ENCODE assay signal across 8 cellular contexts in the genomic region with DNA sequence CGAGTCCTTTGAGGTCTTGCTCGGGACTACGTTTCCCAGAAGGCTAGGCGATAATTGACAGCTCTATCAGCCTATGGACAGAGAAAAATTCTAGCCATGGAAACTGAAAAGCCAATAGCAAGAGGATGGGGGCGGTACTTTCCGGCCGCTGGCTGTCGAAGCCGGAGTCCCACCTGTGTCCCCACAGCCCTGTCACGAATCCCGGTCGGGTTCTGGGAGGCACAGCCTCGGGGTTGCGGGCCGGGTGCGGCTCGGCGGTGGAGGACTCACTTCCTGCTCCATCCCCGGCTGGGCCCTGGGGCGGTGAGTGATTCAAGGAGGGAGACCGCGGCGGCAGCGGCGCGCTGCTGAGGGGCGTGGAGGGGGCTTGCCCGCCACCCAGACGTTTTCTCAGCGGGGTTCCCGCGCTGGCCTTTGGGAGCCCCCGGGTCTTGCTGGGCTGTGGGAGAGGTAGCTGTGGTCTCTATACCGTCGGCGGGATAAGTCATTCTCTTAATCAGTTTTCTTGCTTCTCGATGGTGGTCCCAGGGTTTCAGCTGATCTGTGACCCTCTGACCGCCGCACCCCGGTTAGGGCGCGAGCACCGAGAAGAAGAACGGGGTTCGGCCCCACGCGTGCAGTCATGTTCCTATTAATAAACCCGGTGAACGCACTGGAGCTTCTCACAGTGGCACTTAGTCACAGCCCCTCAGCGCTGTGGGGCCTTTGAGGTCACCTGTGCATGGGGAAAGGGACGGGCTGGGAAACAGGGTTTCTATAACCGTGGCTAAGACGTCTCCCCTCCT. TPM values are rescaled to one million over a fixed set of nuclear protein-coding genes. Genes with fewer than 3 reads are reported as not detected.
DNase-seq lines count a peak whose midpoint lies in the region; ATAC-seq lines count a peak whose summit lies in the region.

A gene (plus strand): TSS at position 176 of the 785 bp plus-strand sequence. CDS start 2,377 bp downstream, outside the sequence.

- peaks cover 2% of the 10 kb centered on the region for H3K27me3 Mint-ChIP-seq in IgD-negative memory B cell

- peak within 1 kb of the TSS; percentile 61 for H3K27ac ChIP-seq in muscle layer of colon (ENCODE audit: low read depth, low read length)

- no peaks in the 10 kb centered on the region for H3K9me3 Mint-ChIP-seq in IgD-negative memory B cell

- H3K4me1 Mint-ChIP-seq in IgD-negative memory B cell = peaks cover 2 to 6% (median 4%) of the 10 kb centered on the region in 3 donors

- no peaks in the 10 kb centered on the region for H3K36me3 ChIP-seq in muscle layer of colon (ENCODE audit: insufficient read depth, low read length)

- H3K4me3 Mint-ChIP-seq in IgD-negative memory B cell = peak within 1 kb of the TSS; percentile 88 to 93 (median 91)

- H3K4me1 ChIP-seq in muscle layer of colon (ENCODE audit: insufficient read depth, low read length) = no peaks in the 10 kb centered on the region

- H3K27me3 ChIP-seq in muscle layer of colon (ENCODE audit: control insufficient read depth in 1 of 2, insufficient read depth in 2 of 2, low read length in 2 of 2) = no peaks in the 10 kb centered on the region

- ATAC-seq in GM21576 (IDR thresholded peaks at IDR 0.05; ENCODE audit: unreplicated experiment) = peak; percentile 98
- peak; percentile 97 for ATAC-seq in esophagus mucosa

- peak within 1 kb of the TSS; percentile 94 to 99 for H3K4me3 ChIP-seq in muscle layer of colon (ENCODE audit: low read depth in 1 of 2, low read length in 2 of 2)

- peak; percentile 95 for DNase-seq in DMS114 treated with DMSO at 0.1 percent for 48 hours (lab: John Stamatoyannopoulos, UW; ENCODE audit: unreplicated experiment)
- peak; percentile 96 for DNase-seq in OCI-M1 (lab: John Stamatoyannopoulos, UW)
- peak; percentile 89 for DNase-seq in activated T-cell treated with anti-CD3 and anti-CD28 coated beads for 48 hours (ENCODE audit: low read depth)
- DNase-seq in stimulated activated CD8-positive, alpha-beta memory T cell treated with anti-CD3 and anti-CD28 coated beads, Interleukin-7, amount 100 ng/mL, for 1 hour (ENCODE audit: low read depth in 2 of 2) = peak; percentile 70 to 71

- no peaks in the 10 kb centered on the region for H3K36me3 Mint-ChIP-seq in IgD-negative memory B cell

- peak within 1 kb of the TSS; percentile 3 to 53 (median 50) for H3K27ac Mint-ChIP-seq in IgD-negative memory B cell

- no peaks in the 10 kb centered on the region for H3K9me3 ChIP-seq in muscle layer of colon (ENCODE audit: low read length)

- H3K9ac ChIP-seq in muscle layer of colon (ENCODE audit: low read length) = peak within 1 kb of the TSS; percentile 74

RNA-seq across cellular contexts. Expression of the gene that starts here (rescaled TPM):
- polyA plus RNA-seq in IgD-negative memory B cell = 0.04 TPM
- 2.4 TPM for total RNA-seq in esophagus mucosa

Comparison
In these comparisons a context has a peak if more than half of its experiments do, and no peak if none do; other contexts are left out.
1. Peak in every context shown above with its lines: DNase-seq, ATAC-seq, H3K4me3 ChIP-seq and H3K27ac ChIP-seq.